Comparison of ENCODE assay signal across 8 cellular contexts in the genomic region with DNA sequence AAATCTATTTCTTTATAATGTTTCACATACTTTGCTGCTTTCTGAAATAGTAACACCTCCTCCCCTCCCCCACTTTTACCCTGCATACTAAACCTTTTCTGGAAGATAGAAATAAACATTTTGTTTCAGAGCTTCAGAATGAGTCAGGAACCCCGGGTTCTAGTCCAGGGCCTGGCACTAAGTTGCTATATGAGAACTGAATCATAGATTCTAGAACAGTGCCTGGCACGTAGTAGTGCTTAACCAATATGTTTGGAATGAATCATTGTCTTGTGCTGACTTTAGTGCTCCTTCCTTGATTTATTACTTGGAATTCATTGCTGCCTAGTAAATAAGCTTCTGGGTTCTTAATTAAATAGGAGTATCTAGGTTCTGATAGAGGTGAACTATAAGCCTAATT. TPM values are rescaled to one million over a fixed set of nuclear protein-coding genes. Genes with fewer than 3 reads are reported as not detected.
DNase-seq lines count a peak whose midpoint lies in the region; ATAC-seq, FAIRE-seq and TF ChIP-seq lines count a peak whose summit lies in the region.

No MANE protein-coding gene starts in this region.

- no peak overlapping the region for H4K8ac ChIP-seq in mesendoderm (ENCODE audit: low read depth, low read length)

- no peak overlapping the region for H2BK120ac ChIP-seq in mesendoderm (ENCODE audit: low read depth, low read length)

- peak overlapping the region; percentile 68 for H3K18ac ChIP-seq in mesendoderm (ENCODE audit: low read length)

- no peak overlapping the region for H4K5ac ChIP-seq in mesendoderm (ENCODE audit: low read length)

- no peak for TF ChIP-seq EP300 in A549 (IDR thresholded peaks at IDR 0.05)

- DNase-seq in A549 (ENCODE audit: low read depth in 1 of 2, low spot score in 1 of 2) (peak in 1 of 2 experiments; percentile 69), mesendoderm (no peak), amniotic stem cell (lab: John Stamatoyannopoulos, UW) (no peak), 8988T (no peak), BE2C (no peak)
- peak; percentile 31 for DNase-seq in activated T-helper 9 cell treated with anti-CD3 and anti-CD28 coated beads, Interleukin-2, amount 50 U/mL, for 16 hours (ENCODE audit: low read depth)

- TF ChIP-seq POLR2A in A549 (IDR thresholded peaks at IDR 0.05; ENCODE audit: low read length), result no peak

- H3K27me3 ChIP-seq in mesendoderm (ENCODE audit: insufficient read depth, low read length, poor library complexity) (no peaks in the 10 kb centered on the region), BE2C (no peaks in the 10 kb centered on the region)

- H3K27ac ChIP-seq in A549 (peak overlapping the region; percentile 68 to 84), mesendoderm (ENCODE audit: low read depth, low read length) (no peak overlapping the region)

- H3K4me3 ChIP-seq in A549, result no peak overlapping the region
- no peak overlapping the region for H3K4me3 ChIP-seq in mesendoderm (ENCODE audit: low read length)
- no peak overlapping the region for H3K4me3 ChIP-seq in BE2C (ENCODE audit: low read depth, low read length)

- no peak overlapping the region for H3K4ac ChIP-seq in mesendoderm (ENCODE audit: low read depth, low read length)

- no peak overlapping the region for H2BK15ac ChIP-seq in mesendoderm (replicated peaks; ENCODE audit: low read depth)

- H3K4me2 ChIP-seq in A549 (peak overlapping the region; percentile 71), mesendoderm (ENCODE audit: low read length) (no peak overlapping the region)

- H3K36me3 ChIP-seq in mesendoderm (ENCODE audit: control insufficient read depth, insufficient read depth, low read length) (no peaks in the 10 kb centered on the region), BE2C (no peaks in the 10 kb centered on the region; the same call in 1 of the 2 replicates)

- peak; percentile 70 to 82; a peak in 4 of 6 replicates for ATAC-seq in A549
- peak; percentile 42 for ATAC-seq in HG02870 (IDR thresholded peaks at IDR 0.05; ENCODE audit: unreplicated experiment)
- ATAC-seq in HG03196 (IDR thresholded peaks at IDR 0.05; ENCODE audit: unreplicated experiment), result no peak

- 3% methylated on average over 2 of the region's 2 CpGs for WGBS in A549 (ENCODE audit: missing lambda C conversion rate)
- no CpG with 5 or more reads among the region's 2 CpGs for WGBS in mesendoderm (ENCODE audit: extremely low coverage, insufficient coverage, low lambda C conversion rate)

- no peak overlapping the region for H3K9ac ChIP-seq in mesendoderm (ENCODE audit: low read length)

- no peak overlapping the region for H2AK5ac ChIP-seq in mesendoderm (ENCODE audit: low read length)

- no peak overlapping the region for H2BK5ac ChIP-seq in mesendoderm (ENCODE audit: low read length)

- H3K9me3 ChIP-seq in A549, result no peaks in the 10 kb centered on the region
- H3K9me3 ChIP-seq in BE2C, result no peaks in the 10 kb centered on the region

- H3K23ac ChIP-seq in mesendoderm (ENCODE audit: low read length), result no peak overlapping the region

- H3K56ac ChIP-seq in mesendoderm (ENCODE audit: low read length), result no peak overlapping the region

- CTCF ChIA-PET in A549 (lab: Yijun Ruan, JAX), result interaction anchor here (1.3 kb wide), 1 partner anchor 19 kb away, joined by 3 read pairs; the partner anchor contains the start of gene TAB2

- TF ChIP-seq CTCF in A549 (IDR thresholded peaks at IDR 0.05) (no peak), BE2C (IDR thresholded peaks at IDR 0.05; ENCODE audit: low read depth, low read length) (no peak)

- no peak for TF ChIP-seq RAD21 in A549 (conservative IDR thresholded peaks at IDR 0.05 in 1 of 2, IDR thresholded peaks at IDR 0.05 in 1 of 2)

- peaks cover 5% of the 10 kb centered on the region for H3K79me1 ChIP-seq in mesendoderm (ENCODE audit: low read length)

- no peak for FAIRE-seq in A549 (lab: Jason Lieb, UNC)

- H3K4me1 ChIP-seq in A549, result peaks cover 86% of the 10 kb centered on the region
- no peaks in the 10 kb centered on the region for H3K4me1 ChIP-seq in mesendoderm (ENCODE audit: control insufficient read depth, low read depth, low read length)
- H3K4me1 ChIP-seq in BE2C, result peaks cover 3% of the 10 kb centered on the region; the same call in 1 of the 2 replicates

- peaks cover 65% of the 10 kb centered on the region for H3K79me2 ChIP-seq in mesendoderm (ENCODE audit: control insufficient read depth, insufficient read depth, low read length)

- POLR2A ChIA-PET in A549 (lab: Yijun Ruan, JAX), result no interaction called here

TF ChIP-seq in A549, 52 proteins besides CTCF, POLR2A, EP300 and RAD21:
- TF ChIP-seq JUNB (IDR thresholded peaks at IDR 0.05) (peak; percentile 60; the same call in 1 of the 2 replicates), EHMT2 (IDR thresholded peaks at IDR 0.05; ENCODE audit: low read depth) (no peak), POLR2AphosphoS2 (conservative IDR thresholded peaks at IDR 0.05; ENCODE audit: low read length) (no peak), ZFP36 (IDR thresholded peaks at IDR 0.05; ENCODE audit: borderline replicate concordance, partially characterized antibody) (no peak), CEBPB (IDR thresholded peaks at IDR 0.05) (peak in 1 of 2 experiments; percentile 37; a peak in 2 of 4 replicates), FOSL2 (IDR thresholded peaks at IDR 0.05) (peak; percentile 54; the same call in 1 of the 2 replicates), FOSL2 (CRISPR knock-in tag; IDR thresholded peaks at IDR 0.05) (peak; percentile 87)

RNA-seq across cellular contexts. Expression of gene TAB2, which starts 18.4 kb away (rescaled TPM):
- polyA plus RNA-seq in A549 (2011; rRNA removed) (49.0 and 49.6 TPM in 2 replicates), A549 (2017; fragmentation: RNase III; extraction: RNeasy Plus Mini Kit Qiagen cat#74134 plus additional on column Dnase treatment) (23.0 to 25.0 TPM (median 23.1 TPM) in 3 replicates)
- polyA plus RNA-seq in A549 (2012; cell fraction: cytosol; rRNA removed), result 10.7 and 13.9 TPM in 2 replicates
- 3.6 and 5.0 TPM in 2 replicates for polyA plus RNA-seq in A549 (2012; cell fraction: nucleus; rRNA removed)
- polyA minus RNA-seq in A549 (2011; rRNA and poly(A)+ RNA removed), result 30.8 and 31.9 TPM in 2 replicates
- 71.0 TPM for polyA plus RNA-seq in mesendoderm (2013, experiment 1 of 2)
- polyA plus RNA-seq in mesendoderm (2013, experiment 2 of 2), result 70.4 TPM
- 30.2 TPM for polyA plus RNA-seq in BE2C (2012; ENCODE audit: insufficient read depth, insufficient read length, low read depth)
